13 cellular contexts compared by ENCODE assay signal in genomic region chr12:31965090-31965489, GRCh38. TPM values are rescaled to one million over a fixed set of nuclear protein-coding genes. Genes with fewer than 3 reads are reported as not detected.
DNase-seq lines count a peak whose midpoint lies in the region; ATAC-seq lines count a peak whose summit lies in the region.
"Had no signal": no experiment of that assay in that cellular context is flagged by ENCODE, and none has a peak within 500 bp of the region (broad histone marks: within the 10 kb centered on the region; RNA-seq: fewer than 3 reads in every experiment).

No MANE protein-coding gene starts in this region.

- peaks cover 5% of the 10 kb centered on the region for H3K9me3 Mint-ChIP-seq in activated T-cell treated with anti-CD3 and anti-CD28 coated beads, Interleukin-2, amount 50 U/mL, for 4 hours

- ATAC-seq in activated T-cell treated with anti-CD3 and anti-CD28 coated beads, Interleukin-2, amount 50 U/mL, for 4 hours, result peak in 1 of 2 donors; percentile 32
- peak; percentile 60 for ATAC-seq in stimulated activated naive CD8-positive, alpha-beta T cell treated with anti-CD3 and anti-CD28 coated beads, Interleukin-15, Interleukin-2, amounts not matched to agents 100 U/mL and 50 U/mL, for 24 hours
- no peak for ATAC-seq in HG03159 (IDR thresholded peaks at IDR 0.05; ENCODE audit: unreplicated experiment)
- no peak for ATAC-seq in GM18907 (IDR thresholded peaks at IDR 0.05; ENCODE audit: unreplicated experiment)
- ATAC-seq in HG02870 (IDR thresholded peaks at IDR 0.05; ENCODE audit: unreplicated experiment), result no peak
- ATAC-seq: HCT116 had no signal

- H3K27ac ChIP-seq in effector memory CD4-positive, alpha-beta T cell (ENCODE audit: insufficient read depth, low read length, poor library complexity, severe bottlenecking), result peak overlapping the region; percentile 55
- H3K27ac ChIP-seq: brain microvascular endothelial cell had no signal

- peak overlapping the region; percentile 93 for H3K4me3 Mint-ChIP-seq in activated T-cell treated with anti-CD3 and anti-CD28 coated beads, Interleukin-2, amount 50 U/mL, for 4 hours
- H3K4me3 Mint-ChIP-seq: nephron progenitor cell had no signal

- H3K9me3 ChIP-seq in effector memory CD4-positive, alpha-beta T cell (ENCODE audit: control insufficient read depth, low read length), result no peaks in the 10 kb centered on the region

- peaks cover 28% of the 10 kb centered on the region for H3K4me1 ChIP-seq in effector memory CD4-positive, alpha-beta T cell (ENCODE audit: control insufficient read depth, insufficient read depth, low read length, poor library complexity, severe bottlenecking)

- H3K27me3 Mint-ChIP-seq in activated T-cell treated with anti-CD3 and anti-CD28 coated beads, Interleukin-2, amount 50 U/mL, for 4 hours (ENCODE audit: low read depth), result no peaks in the 10 kb centered on the region

- H3K27me3 ChIP-seq in effector memory CD4-positive, alpha-beta T cell (replicated peaks; ENCODE audit: control insufficient read depth, insufficient read depth, low read length, poor library complexity, severe bottlenecking), result no peaks in the 10 kb centered on the region
- H3K27me3 ChIP-seq: brain microvascular endothelial cell had no signal

- peaks cover 85% of the 10 kb centered on the region for H3K4me1 Mint-ChIP-seq in activated T-cell treated with anti-CD3 and anti-CD28 coated beads, Interleukin-2, amount 50 U/mL, for 4 hours (ENCODE audit: low read depth)

- H3K36me3 Mint-ChIP-seq in activated T-cell treated with anti-CD3 and anti-CD28 coated beads, Interleukin-2, amount 50 U/mL, for 4 hours (ENCODE audit: insufficient read depth), result peaks cover 42% of the 10 kb centered on the region

- peaks cover 30% of the 10 kb centered on the region for H3K36me3 ChIP-seq in effector memory CD4-positive, alpha-beta T cell (ENCODE audit: control insufficient read depth, insufficient read depth, low read length)

- peak overlapping the region; percentile 16 for H3K4me3 ChIP-seq in effector memory CD4-positive, alpha-beta T cell (ENCODE audit: insufficient read depth, low read depth, low read length, poor library complexity, severe bottlenecking)

- no peak for DNase-seq in activated T-cell treated with anti-CD3 and anti-CD28 coated beads, Interleukin-2, amount 50 U/mL, for 4 hours
- DNase-seq in activated T-cell treated with anti-CD3 and anti-CD28 coated beads, Interleukin-2, amount 50 U/mL, for 48 hours, result no peak
- peak; percentile 9 for DNase-seq in T-helper 22 cell (ENCODE audit: low read depth)
- peak; percentile 3 to 33 (median 25) for DNase-seq in effector memory CD4-positive, alpha-beta T cell
- DNase-seq in stimulated activated naive CD8-positive, alpha-beta T cell treated with anti-CD3 and anti-CD28 coated beads, Interleukin-15, Interleukin-2, amounts not matched to agents 100 U/mL and 50 U/mL, for 24 hours, result peak; percentile 45
- DNase-seq: brain microvascular endothelial cell, head of caudate nucleus, NCI-H146, nephron progenitor cell had no signal

RNA-seq across cellular contexts. Expression of gene RESF1, which starts 5.9 kb away (rescaled TPM):
- 10 to 100 TPM; 47.9 to 58.4 (median 49.5) TPM for total RNA-seq in activated T-cell treated with anti-CD3 and anti-CD28 coated beads, Interleukin-2, amount 50 U/mL, for 4 hours

Comparison
In these comparisons a context has a peak if more than half of its experiments do, and no peak if none do; other contexts are left out.
1. DNase-seq: peak in T-helper 22 cell (single experiment), effector memory CD4-positive, alpha-beta T cell (3 of 3) and stimulated activated naive CD8-positive, alpha-beta T cell treated with anti-CD3 and anti-CD28 coated beads, Interleukin-15, Interleukin-2, amounts not matched to agents 100 U/mL and 50 U/mL, for 24 hours (single experiment); none in activated T-cell treated with anti-CD3 and anti-CD28 coated beads, Interleukin-2, amount 50 U/mL, for 4 hours (single experiment) and activated T-cell treated with anti-CD3 and anti-CD28 coated beads, Interleukin-2, amount 50 U/mL, for 48 hours (0 of 2).